Comparison of ENCODE assay signal across 8 cellular contexts in genomic region chr6:37102299-37103168, GRCh38.
DNase-seq lines count a peak whose midpoint lies in the region; ATAC-seq and TF ChIP-seq lines count a peak whose summit lies in the region.

No MANE protein-coding gene starts in this region.

- peak overlapping the region; percentile 65 for H3K9ac ChIP-seq in HUES6 (ENCODE audit: low read length)
- H3K9ac ChIP-seq in OCI-LY1 (ENCODE audit: low read length), result peak overlapping the region; percentile 96

- intact Hi-C loops in mucosa of descending colon (cut with DNase I, micrococcal nuclease), result no loop called here

- H3K27me3 ChIP-seq in HUES6 (ENCODE audit: control insufficient read depth, insufficient read depth, low read length) (no peaks in the 10 kb centered on the region), OCI-LY1 (ENCODE audit: insufficient read depth, low read length) (no peaks in the 10 kb centered on the region)

- H3K4me2 ChIP-seq in OCI-LY1 (ENCODE audit: low read length), result peak overlapping the region; percentile 86

- H3K9me3 ChIP-seq in HUES6 (ENCODE audit: control insufficient read depth, insufficient read depth, low read depth, low read length), result no peaks in the 10 kb centered on the region
- no peaks in the 10 kb centered on the region for H3K9me3 ChIP-seq in OCI-LY1 (ENCODE audit: low read length)
- no peaks in the 10 kb centered on the region for H3K9me3 ChIP-seq in mucosa of descending colon

- DNase-seq in CMK (ENCODE audit: low read depth) (peak; percentile 69), activated T-cell treated with anti-CD3 and anti-CD28 coated beads for 48 hours (ENCODE audit: low read depth) (peak; percentile 73), epithelial cell of proximal tubule (ENCODE audit: low read depth) (peak; percentile 43), mucosa of descending colon (peak; percentile 78 to 89 (median 84))
- DNase-seq in stimulated activated CD8-positive, alpha-beta memory T cell treated with anti-CD3 and anti-CD28 coated beads, Interleukin-2, amount 100 ng/mL, for 48 hours (ENCODE audit: low read depth in 2 of 2), result peak; percentile 53 to 57

- H3K36me3 ChIP-seq in HUES6 (ENCODE audit: control insufficient read depth, insufficient read depth, low read length), result peaks cover 6% of the 10 kb centered on the region; the same call in 1 of the 2 replicates
- H3K36me3 ChIP-seq in OCI-LY1 (ENCODE audit: insufficient read depth, low read length), result no peaks in the 10 kb centered on the region
- no peaks in the 10 kb centered on the region for H3K36me3 ChIP-seq in mucosa of descending colon (ENCODE audit: low read depth)

- ATAC-seq in GM21367 (IDR thresholded peaks at IDR 0.05; ENCODE audit: unreplicated experiment), result peak; percentile 70
- ATAC-seq in mucosa of descending colon, result peak; percentile 69

- H3K79me2 ChIP-seq in OCI-LY1 (ENCODE audit: insufficient read depth, low read length), result no peaks in the 10 kb centered on the region

- H3K9me2 ChIP-seq in OCI-LY1 (ENCODE audit: low read depth, low read length), result no peaks in the 10 kb centered on the region

- TF ChIP-seq CTCF in OCI-LY1 (IDR thresholded peaks at IDR 0.05; ENCODE audit: low read length), result no peak
- no peak for TF ChIP-seq CTCF in epithelial cell of proximal tubule (conservative IDR thresholded peaks at IDR 0.05; ENCODE audit: low read depth, low read length)
- TF ChIP-seq CTCF in mucosa of descending colon (IDR thresholded peaks at IDR 0.05), result no peak

- peak overlapping the region; percentile 41 for H3K27ac ChIP-seq in HUES6 (ENCODE audit: low read depth, low read length)
- peak overlapping the region; percentile 99 for H3K27ac ChIP-seq in OCI-LY1 (ENCODE audit: low read depth, low read length, poor library complexity, severe bottlenecking)

- H3F3A ChIP-seq in OCI-LY1 (ENCODE audit: insufficient read depth, low read length), result no peaks in the 10 kb centered on the region; the same call in 1 of the 2 replicates

- H4K20me1 ChIP-seq in OCI-LY1 (ENCODE audit: insufficient read depth, low read length), result no peaks in the 10 kb centered on the region

- H3K4me3 ChIP-seq in HUES6 (ENCODE audit: low read depth, low read length) (peak overlapping the region; percentile 49), OCI-LY1 (ENCODE audit: low read depth, low read length, poor library complexity, severe bottlenecking) (peak overlapping the region; percentile 63), epithelial cell of proximal tubule (ENCODE audit: low read depth, low read length) (peak overlapping the region; percentile 35), mucosa of descending colon (no peak overlapping the region)

- H2AFZ ChIP-seq in OCI-LY1 (ENCODE audit: low read length), result no peak overlapping the region

- H3K4me1 ChIP-seq in HUES6 (ENCODE audit: control insufficient read depth, insufficient read depth, low read length) (peaks cover 49% of the 10 kb centered on the region), OCI-LY1 (ENCODE audit: insufficient read depth, low read length, severe bottlenecking) (peaks cover 83% of the 10 kb centered on the region), mucosa of descending colon (ENCODE audit: low read depth) (peaks cover 29% of the 10 kb centered on the region)
